1 cellular context compared by ENCODE assay signal in genomic region chr2:197672494-197672893, GRCh38.
TF ChIP-seq lines count a peak whose summit lies in the region.

No MANE protein-coding gene starts in this region.

TF ChIP-seq in IMR-90, 13 proteins besides CTCF, POLR2A, EP300 and RAD21:
- TF ChIP-seq RCOR1 (IDR thresholded peaks at IDR 0.05; ENCODE audit: insufficient replicate concordance, low read length) (no peak), FOS (IDR thresholded peaks at IDR 0.05; ENCODE audit: low read depth, low read length) (no peak), BHLHE40 (IDR thresholded peaks at IDR 0.05; ENCODE audit: low read depth, low read length) (no peak), MAFK (IDR thresholded peaks at IDR 0.05; ENCODE audit: low read depth, low read length) (no peak), SMC3 (IDR thresholded peaks at IDR 0.05; ENCODE audit: low read depth, low read length) (no peak), CEBPB (IDR thresholded peaks at IDR 0.05; ENCODE audit: low read depth, low read length) (no peak), RFX5 (IDR thresholded peaks at IDR 0.05; ENCODE audit: low read depth, low read length) (no peak), MXI1 (IDR thresholded peaks at IDR 0.05; ENCODE audit: borderline replicate concordance, low read depth, low read length) (no peak), NFE2L2 (IDR thresholded peaks at IDR 0.05; ENCODE audit: low read depth, low read length) (no peak), CHD1 (IDR thresholded peaks at IDR 0.05; ENCODE audit: low read depth, low read length) (no peak), MAZ (IDR thresholded peaks at IDR 0.05; ENCODE audit: borderline replicate concordance, low read depth, low read length) (no peak), ELK1 (IDR thresholded peaks at IDR 0.05; ENCODE audit: borderline replicate concordance, low read depth, low read length) (no peak)
- TF ChIP-seq, protein P1, sequence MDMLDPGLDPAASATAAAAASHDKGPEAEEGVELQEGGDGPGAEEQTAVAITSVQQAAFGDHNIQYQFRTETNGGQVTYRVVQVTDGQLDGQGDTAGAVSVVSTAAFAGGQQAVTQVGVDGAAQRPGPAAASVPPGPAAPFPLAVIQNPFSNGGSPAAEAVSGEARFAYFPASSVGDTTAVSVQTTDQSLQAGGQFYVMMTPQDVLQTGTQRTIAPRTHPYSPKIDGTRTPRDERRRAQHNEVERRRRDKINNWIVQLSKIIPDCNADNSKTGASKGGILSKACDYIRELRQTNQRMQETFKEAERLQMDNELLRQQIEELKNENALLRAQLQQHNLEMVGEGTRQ (IDR thresholded peaks at IDR 0.05; ENCODE audit: low read depth, low read length) = no peak
TF ChIP-seq in IMR-90: peak in this region for 0.
